8 cellular contexts compared by ENCODE assay signal in genomic region chrX:153723351-153724251, GRCh38. TPM values are rescaled to one million over a fixed set of nuclear protein-coding genes. Genes with fewer than 3 reads are reported as not detected.
DNase-seq lines count a peak whose midpoint lies in the region; ATAC-seq lines count a peak whose summit lies in the region.

No MANE protein-coding gene starts in this region.

- ATAC-seq in GM19452 (IDR thresholded peaks at IDR 0.05; ENCODE audit: unreplicated experiment): peak; percentile 37
- ATAC-seq in HG03520 (IDR thresholded peaks at IDR 0.05; ENCODE audit: unreplicated experiment): peak; percentile 18

- peak overlapping the region; percentile 82 for H3K9ac ChIP-seq in adipocyte (ENCODE audit: low read length)
- H3K9ac ChIP-seq in iPS-18a (ENCODE audit: low read length): peak overlapping the region; percentile 54

- H3K27me3 ChIP-seq in adipocyte (replicated peaks; ENCODE audit: control insufficient read depth, insufficient read depth, low read length) (no peaks in the 10 kb centered on the region), iPS-18a (ENCODE audit: control insufficient read depth, insufficient read depth, low read length) (no peaks in the 10 kb centered on the region)

- DNase-seq in COR-L47 (lab: John Stamatoyannopoulos, UW) (peak; percentile 24), RPMI7951 (ENCODE audit: low read depth) (peak; percentile 32), adipocyte (ENCODE audit: low read depth) (peak; percentile 63), NCI-H2029 treated with DMSO at 0.1 percent for 48 hours (lab: John Stamatoyannopoulos, UW) (no peak)
- DNase-seq in stimulated activated CD4-positive, alpha-beta T cell treated with anti-CD3 and anti-CD28 coated beads, Interleukin-15, amount 100 ng/mL, for 24 hours: peak; percentile 78

- H3K27ac ChIP-seq in iPS-18a (ENCODE audit: low read length): no peak overlapping the region

- H3K36me3 ChIP-seq in adipocyte (ENCODE audit: control insufficient read depth, insufficient read depth, low read length, severe bottlenecking) (peaks cover 24% of the 10 kb centered on the region), iPS-18a (ENCODE audit: control insufficient read depth, low read depth, low read length) (peaks cover 22% of the 10 kb centered on the region)

- H3K4me1 ChIP-seq in adipocyte (ENCODE audit: control insufficient read depth, insufficient read depth, low read length) (peaks cover 37% of the 10 kb centered on the region), iPS-18a (ENCODE audit: control insufficient read depth, low read depth, low read length) (peaks cover 15% of the 10 kb centered on the region)

- H3K9me3 ChIP-seq in adipocyte (ENCODE audit: control insufficient read depth, low read length) (no peaks in the 10 kb centered on the region), iPS-18a (ENCODE audit: control insufficient read depth, low read depth, low read length) (peaks cover 6% of the 10 kb centered on the region)

- H3K4me3 ChIP-seq in adipocyte (ENCODE audit: low read length) (peak overlapping the region; percentile 79), iPS-18a (ENCODE audit: low read length) (peak overlapping the region; percentile 66)

RNA-seq across cellular contexts. Expression of gene BCAP31, which starts 0.6 kb away (rescaled TPM):
- total RNA-seq in RPMI7951 (2014; rRNA removed; shearing (Covaris generic)): 128 and 135 TPM in 2 replicates

RNA-seq across cellular contexts. Expression of gene ABCD1, which starts 1.1 kb away (rescaled TPM):
- total RNA-seq in RPMI7951 (2014; rRNA removed; shearing (Covaris generic)): 7.0 and 9.8 TPM in 2 replicates

RNA-seq across cellular contexts. Expression of gene SLC6A8, which starts 35.9 kb away (rescaled TPM):
- total RNA-seq in RPMI7951 (2014; rRNA removed; shearing (Covaris generic)): 4.7 and 5.2 TPM in 2 replicates

RNA-seq across cellular contexts. Expression of gene PLXNB3, which starts 40.4 kb away (rescaled TPM):
- 2.0 and 3.8 TPM in 2 replicates for total RNA-seq in RPMI7951 (2014; rRNA removed; shearing (Covaris generic))

RNA-seq across cellular contexts. Expression of gene PNCK, which starts 50.0 kb away (rescaled TPM):
- not detected in 2 replicates for total RNA-seq in RPMI7951 (2014; rRNA removed; shearing (Covaris generic))
